ENCODE assay signal across 16 cellular contexts in the genomic region with DNA sequence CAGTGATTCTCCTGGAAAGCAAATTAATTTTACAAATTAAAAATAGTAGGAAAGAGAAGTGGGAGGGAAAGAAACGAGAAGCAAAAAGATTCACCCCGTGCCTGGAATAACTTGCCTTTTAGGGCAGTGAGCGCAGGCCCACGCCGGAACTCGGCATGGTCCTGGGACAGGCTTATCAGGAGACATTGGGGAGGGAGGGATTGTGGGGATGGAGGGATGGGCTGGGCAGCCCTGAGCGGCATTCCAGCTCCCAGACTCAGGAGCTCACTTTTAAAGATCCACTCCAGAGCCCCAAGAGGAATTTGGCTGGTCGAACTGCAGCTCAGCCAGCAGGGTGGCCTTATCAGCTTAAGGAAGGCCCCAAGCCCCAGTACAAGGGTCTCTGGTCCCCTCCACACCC.
DNase-seq lines count a peak whose midpoint lies in the region; ATAC-seq and TF ChIP-seq lines count a peak whose summit lies in the region.
"Had no signal": no experiment of that assay in that cellular context is flagged by ENCODE, and none has a peak within 500 bp of the region (broad histone marks: within the 10 kb centered on the region; RNA-seq: fewer than 3 reads in every experiment).

No MANE protein-coding gene starts in this region.

- H3K27ac Mint-ChIP-seq in CD14-positive monocyte (no peak overlapping the region), endothelial cell (ENCODE audit: unreplicated experiment) (no peak overlapping the region)

- H3K4me1 ChIP-seq in gastroesophageal sphincter (peaks cover 10 to 100% (median 24%) of the 10 kb centered on the region in 3 donors), liver (ENCODE audit: control insufficient read depth in 4 of 4, insufficient read depth in 4 of 4, low read length in 3 of 4) (peaks cover 0 to 21% (median 20%) of the 10 kb centered on the region in 4 donors), gastrocnemius medialis (no peaks in the 10 kb centered on the region)
- H3K4me1 ChIP-seq: SJSA1 had no signal

- no peak for TF ChIP-seq RAD21 in liver (IDR thresholded peaks at IDR 0.05)

- TF ChIP-seq POLR2A in gastroesophageal sphincter (IDR thresholded peaks at IDR 0.05) (no peak), gastrocnemius medialis (IDR thresholded peaks at IDR 0.05) (no peak)

- in situ Hi-C loops in gastrocnemius medialis (cut with MboI; ENCODE audit: low sequenced_read_pairs in 4 of 4): loop anchor here (5.0 to 25.0 kb wide), 3 partner anchors 156 to 226 kb away; no protein-coding TSS in a partner anchor

- H3K4me3 Mint-ChIP-seq in CD14-positive monocyte: no peak overlapping the region
- no peak overlapping the region for H3K4me3 Mint-ChIP-seq in endothelial cell (ENCODE audit: unreplicated experiment)

- peak; percentile 36 for DNase-seq in CD14-positive monocyte (ENCODE audit: low spot score)
- DNase-seq in gastrocnemius medialis: no peak
- no peak for DNase-seq in AML-193 (lab: John Stamatoyannopoulos, UW)
- no peak for DNase-seq in DMS 273 (lab: John Stamatoyannopoulos, UW; ENCODE audit: unreplicated experiment)
- no peak for DNase-seq in endothelial cell (ENCODE audit: low spot score)
- no peak for DNase-seq in NCI-H1417 (lab: John Stamatoyannopoulos, UW)
- DNase-seq: activated gamma-delta T cell treated with Interleukin-2 at 50 U/mL for 16 hours, DMS53, Kasumi-1, NCI-H146, NCI-H774, PC-3 had no signal

- H3K27me3 ChIP-seq in gastroesophageal sphincter (no peaks in the 10 kb centered on the region), liver (ENCODE audit: control insufficient read depth in 4 of 4, insufficient read depth in 4 of 4, low read length in 3 of 4) (no peaks in the 10 kb centered on the region), gastrocnemius medialis (no peaks in the 10 kb centered on the region)
- H3K27me3 ChIP-seq: SJSA1 had no signal

- TF ChIP-seq EP300 in gastroesophageal sphincter (IDR thresholded peaks at IDR 0.05): no peak

- no peaks in the 10 kb centered on the region for H3K9me3 Mint-ChIP-seq in CD14-positive monocyte
- H3K9me3 Mint-ChIP-seq in endothelial cell (ENCODE audit: unreplicated experiment): no peaks in the 10 kb centered on the region

- H3K36me3 ChIP-seq in gastroesophageal sphincter (peaks cover 0 to 23% of the 10 kb centered on the region in 2 donors), liver (ENCODE audit: control insufficient read depth in 4 of 4, insufficient read depth in 3 of 4, low read depth in 1 of 4, low read length in 3 of 4) (no peaks in the 10 kb centered on the region), gastrocnemius medialis (no peaks in the 10 kb centered on the region)
- H3K36me3 ChIP-seq: SJSA1 had no signal

- H3K36me3 Mint-ChIP-seq in CD14-positive monocyte (no peaks in the 10 kb centered on the region), endothelial cell (ENCODE audit: low read depth, unreplicated experiment) (peaks cover 3% of the 10 kb centered on the region)

- H3K4me3 ChIP-seq in gastroesophageal sphincter (no peak overlapping the region), liver (ENCODE audit: low read depth in 1 of 3, low read length in 3 of 3) (no peak overlapping the region), gastrocnemius medialis (no peak overlapping the region)
- H3K4me3 ChIP-seq: SJSA1 had no signal

- H3K9me3 ChIP-seq in gastroesophageal sphincter (no peaks in the 10 kb centered on the region), liver (ENCODE audit: control insufficient read depth in 4 of 4, low read length in 3 of 4) (no peaks in the 10 kb centered on the region), gastrocnemius medialis (no peaks in the 10 kb centered on the region)
- H3K9me3 ChIP-seq: SJSA1 had no signal

- intact Hi-C loops in CD14-positive monocyte (cut with micrococcal nuclease) (no loop called here), gastrocnemius medialis (cut with DNase I; ENCODE audit: low total_unique reads) (no loop called here)

- ATAC-seq in gastroesophageal sphincter: peak; percentile 72
- ATAC-seq in gastrocnemius medialis: peak in 1 of 2 donors; percentile 11
- ATAC-seq: PC-3 had no signal

- H3K27me3 Mint-ChIP-seq in CD14-positive monocyte (ENCODE audit: low read depth in 3 of 3) (peaks cover 7 to 9% (median 8%) of the 10 kb centered on the region in 3 donors), endothelial cell (ENCODE audit: unreplicated experiment) (peaks cover 9% of the 10 kb centered on the region)

- WGBS in gastroesophageal sphincter (ENCODE audit: low coverage in 1 of 2), 2 donors: 7 to 50% methylated on average over 5 to 7 of the region's 8 CpGs
- WGBS in liver: 78% methylated on average over 8 of the region's 8 CpGs

- no peaks in the 10 kb centered on the region for H3K4me1 Mint-ChIP-seq in CD14-positive monocyte
- peaks cover 2% of the 10 kb centered on the region for H3K4me1 Mint-ChIP-seq in endothelial cell (ENCODE audit: unreplicated experiment)

- H3K9ac ChIP-seq in liver (ENCODE audit: low read depth in 1 of 2, low read length in 2 of 2): no peak overlapping the region

- no peak for TF ChIP-seq CTCF in CD14-positive monocyte (IDR thresholded peaks at IDR 0.05)
- no peak for TF ChIP-seq CTCF in gastroesophageal sphincter (IDR thresholded peaks at IDR 0.05)
- TF ChIP-seq CTCF in liver (IDR thresholded peaks at IDR 0.05; ENCODE audit: low read depth, low read length, missing input control): no peak
- no peak for TF ChIP-seq CTCF in gastrocnemius medialis (IDR thresholded peaks at IDR 0.05 in 4 of 5, conservative IDR thresholded peaks at IDR 0.05 in 1 of 5)
- no peak for TF ChIP-seq CTCF in endothelial cell (IDR thresholded peaks at IDR 0.05; ENCODE audit: unreplicated experiment)

- peak overlapping the region; percentile 60 to 90 (median 86) for H3K27ac ChIP-seq in gastroesophageal sphincter
- H3K27ac ChIP-seq in liver (ENCODE audit: low read depth in 1 of 2, low read length in 2 of 2): peak overlapping the region in 1 of 2 donors; percentile 40
- peak overlapping the region; percentile 14 to 62 (median 56) for H3K27ac ChIP-seq in gastrocnemius medialis
- H3K27ac ChIP-seq: C4-2B, SJSA1 had no signal

TF ChIP-seq in liver, 16 proteins besides CTCF, POLR2A, EP300 and RAD21:
- TF ChIP-seq NR2F2 (IDR thresholded peaks at IDR 0.05): peak; percentile 16
- no peak for TF ChIP-seq JUND (IDR thresholded peaks at IDR 0.05)
